Comparison of ENCODE assay signal across 8 cellular contexts in the genomic region with DNA sequence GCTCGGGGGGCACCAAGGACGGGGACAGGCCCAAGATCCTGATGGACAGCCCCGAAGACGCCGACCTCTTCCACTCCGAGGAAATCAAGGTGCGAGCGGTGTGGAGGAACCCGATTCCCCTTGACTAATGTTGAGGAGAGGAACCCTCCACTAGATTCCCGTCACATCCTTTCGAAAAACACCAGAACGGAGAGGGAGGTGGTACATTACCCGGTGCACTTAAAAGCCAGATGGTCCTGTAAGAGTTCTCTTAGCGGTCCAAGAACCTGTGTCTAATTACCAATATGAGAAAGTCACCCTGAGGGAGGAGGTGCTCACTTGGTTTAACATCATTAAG. TPM values are rescaled to one million over a fixed set of nuclear protein-coding genes. Genes with fewer than 3 reads are reported as not detected.
DNase-seq lines count a peak whose midpoint lies in the region; ATAC-seq and TF ChIP-seq lines count a peak whose summit lies in the region.

No MANE protein-coding gene starts in this region.

- peak overlapping the region; percentile 95 for H3K27ac Mint-ChIP-seq in nephron progenitor cell

- peak; percentile 29 for DNase-seq in GM03348 (ENCODE audit: low spot score)
- no peak for DNase-seq in NB4 (ENCODE audit: low read depth)
- DNase-seq in nephron progenitor cell = no peak
- DNase-seq in SK-N-DZ (ENCODE audit: low spot score) = no peak
- no peak for DNase-seq in DMS153 (lab: John Stamatoyannopoulos, UW)
- no peak for DNase-seq in ureter (ENCODE audit: low spot score)

- no peak for TF ChIP-seq POLR2A in NB4 (IDR thresholded peaks at IDR 0.05; ENCODE audit: extremely low read depth, insufficient read length)

- peak overlapping the region; percentile 95 for H3K4me3 Mint-ChIP-seq in nephron progenitor cell

- H3K9me3 Mint-ChIP-seq in nephron progenitor cell = no peaks in the 10 kb centered on the region

- TF ChIP-seq CTCF in NB4 (IDR thresholded peaks at IDR 0.05; ENCODE audit: low read depth, low read length) (no peak), nephron progenitor cell (IDR thresholded peaks at IDR 0.05) (no peak)

- no peaks in the 10 kb centered on the region for H3K9me3 ChIP-seq in duodenal mucosa (ENCODE audit: control insufficient read depth in 1 of 2, low read length in 2 of 2)

- peaks cover 31% of the 10 kb centered on the region for H3K36me3 Mint-ChIP-seq in nephron progenitor cell (ENCODE audit: low read depth)

- peaks cover 45% of the 10 kb centered on the region in 2 donors for H3K4me1 ChIP-seq in duodenal mucosa (ENCODE audit: control insufficient read depth in 1 of 2, insufficient read depth in 2 of 2, low read length in 2 of 2)

- H3K27ac ChIP-seq in duodenal mucosa (ENCODE audit: low read depth, low read length) = peak overlapping the region; percentile 98

- peak overlapping the region; percentile 91 for H3K4me3 ChIP-seq in NB4 (ENCODE audit: low read depth, low read length)
- H3K4me3 ChIP-seq in duodenal mucosa (ENCODE audit: low read depth in 1 of 2, low read length in 2 of 2) = peak overlapping the region; percentile 97 to 98

- peak overlapping the region; percentile 98 to 100 for H3K9ac ChIP-seq in duodenal mucosa (ENCODE audit: low read depth in 1 of 2, low read length in 2 of 2)

- ATAC-seq in HG03565 (IDR thresholded peaks at IDR 0.05; ENCODE audit: unreplicated experiment) = no peak

- peaks cover 36% of the 10 kb centered on the region for H3K4me1 Mint-ChIP-seq in nephron progenitor cell

- H3K27me3 Mint-ChIP-seq in nephron progenitor cell (ENCODE audit: low read depth, poor library complexity) = no peaks in the 10 kb centered on the region

- H3K27me3 ChIP-seq in duodenal mucosa (ENCODE audit: control insufficient read depth in 1 of 2, insufficient read depth in 2 of 2, low read length in 2 of 2) = no peaks in the 10 kb centered on the region

- H3K36me3 ChIP-seq in duodenal mucosa (ENCODE audit: control insufficient read depth in 1 of 2, insufficient read depth in 2 of 2, low read length in 2 of 2) = peaks cover 16 to 21% of the 10 kb centered on the region in 2 donors

RNA-seq across cellular contexts. Expression of gene PRKAB1, which starts 0.3 kb away (rescaled TPM):
- polyA plus RNA-seq in SK-N-DZ (2014; cell fraction: cytosol; rRNA removed) = 32.5 and 37.6 TPM in 2 replicates
- 31.4 and 38.1 TPM in 2 replicates for polyA plus RNA-seq in SK-N-DZ (2014; cell fraction: nucleus; rRNA removed)
- 72.3 TPM for total RNA-seq in ureter
